1 cellular context compared by ENCODE assay signal in the genomic region with DNA sequence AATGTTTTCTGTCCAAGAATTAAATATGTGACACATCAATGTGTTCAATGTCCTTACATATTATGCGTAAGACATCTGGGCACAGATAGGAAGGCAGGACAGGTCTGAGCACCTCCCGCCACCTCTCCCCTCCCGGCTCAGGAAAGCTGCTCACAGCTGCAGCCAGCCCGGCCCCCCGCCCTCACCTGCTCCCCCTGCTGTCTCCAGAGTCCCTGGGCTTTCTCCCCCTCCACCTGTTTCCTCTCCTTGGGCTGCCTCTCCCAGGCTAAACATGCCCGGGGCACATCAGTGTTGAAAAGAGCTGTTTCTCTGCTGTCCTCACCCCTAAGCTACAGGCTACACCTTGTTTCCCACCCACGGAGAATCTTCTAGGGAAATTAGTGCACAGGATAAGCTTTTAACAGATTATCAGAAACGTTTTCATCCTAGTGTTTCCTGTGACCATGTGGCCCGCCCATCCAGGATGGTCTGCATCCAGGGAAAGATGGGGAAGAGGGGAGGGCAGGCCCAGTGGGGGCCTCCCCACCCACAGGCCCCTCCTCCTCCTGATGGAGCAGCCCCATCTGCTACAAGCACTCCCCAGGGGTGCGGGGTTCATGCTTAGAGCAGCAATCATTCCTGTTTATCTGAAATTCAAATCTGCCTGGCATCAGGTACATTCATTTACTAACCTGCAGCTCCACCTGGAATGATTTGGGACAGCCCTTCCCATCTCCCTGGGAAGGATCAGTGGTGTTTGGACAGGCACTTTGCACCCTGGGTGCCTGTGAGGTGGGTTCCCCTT.
TF ChIP-seq lines count a peak whose summit lies in the region.

No MANE protein-coding gene starts in this region.

TF ChIP-seq in neural cell, 6 proteins besides CTCF, POLR2A, EP300 and RAD21:
- TF ChIP-seq, protein P1, sequence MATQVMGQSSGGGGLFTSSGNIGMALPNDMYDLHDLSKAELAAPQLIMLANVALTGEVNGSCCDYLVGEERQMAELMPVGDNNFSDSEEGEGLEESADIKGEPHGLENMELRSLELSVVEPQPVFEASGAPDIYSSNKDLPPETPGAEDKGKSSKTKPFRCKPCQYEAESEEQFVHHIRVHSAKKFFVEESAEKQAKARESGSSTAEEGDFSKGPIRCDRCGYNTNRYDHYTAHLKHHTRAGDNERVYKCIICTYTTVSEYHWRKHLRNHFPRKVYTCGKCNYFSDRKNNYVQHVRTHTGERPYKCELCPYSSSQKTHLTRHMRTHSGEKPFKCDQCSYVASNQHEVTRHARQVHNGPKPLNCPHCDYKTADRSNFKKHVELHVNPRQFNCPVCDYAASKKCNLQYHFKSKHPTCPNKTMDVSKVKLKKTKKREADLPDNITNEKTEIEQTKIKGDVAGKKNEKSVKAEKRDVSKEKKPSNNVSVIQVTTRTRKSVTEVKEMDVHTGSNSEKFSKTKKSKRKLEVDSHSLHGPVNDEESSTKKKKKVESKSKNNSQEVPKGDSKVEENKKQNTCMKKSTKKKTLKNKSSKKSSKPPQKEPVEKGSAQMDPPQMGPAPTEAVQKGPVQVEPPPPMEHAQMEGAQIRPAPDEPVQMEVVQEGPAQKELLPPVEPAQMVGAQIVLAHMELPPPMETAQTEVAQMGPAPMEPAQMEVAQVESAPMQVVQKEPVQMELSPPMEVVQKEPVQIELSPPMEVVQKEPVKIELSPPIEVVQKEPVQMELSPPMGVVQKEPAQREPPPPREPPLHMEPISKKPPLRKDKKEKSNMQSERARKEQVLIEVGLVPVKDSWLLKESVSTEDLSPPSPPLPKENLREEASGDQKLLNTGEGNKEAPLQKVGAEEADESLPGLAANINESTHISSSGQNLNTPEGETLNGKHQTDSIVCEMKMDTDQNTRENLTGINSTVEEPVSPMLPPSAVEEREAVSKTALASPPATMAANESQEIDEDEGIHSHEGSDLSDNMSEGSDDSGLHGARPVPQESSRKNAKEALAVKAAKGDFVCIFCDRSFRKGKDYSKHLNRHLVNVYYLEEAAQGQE (IDR thresholded peaks at IDR 0.05; ENCODE audit: borderline replicate concordance), result no peak
